In the genomic region with DNA sequence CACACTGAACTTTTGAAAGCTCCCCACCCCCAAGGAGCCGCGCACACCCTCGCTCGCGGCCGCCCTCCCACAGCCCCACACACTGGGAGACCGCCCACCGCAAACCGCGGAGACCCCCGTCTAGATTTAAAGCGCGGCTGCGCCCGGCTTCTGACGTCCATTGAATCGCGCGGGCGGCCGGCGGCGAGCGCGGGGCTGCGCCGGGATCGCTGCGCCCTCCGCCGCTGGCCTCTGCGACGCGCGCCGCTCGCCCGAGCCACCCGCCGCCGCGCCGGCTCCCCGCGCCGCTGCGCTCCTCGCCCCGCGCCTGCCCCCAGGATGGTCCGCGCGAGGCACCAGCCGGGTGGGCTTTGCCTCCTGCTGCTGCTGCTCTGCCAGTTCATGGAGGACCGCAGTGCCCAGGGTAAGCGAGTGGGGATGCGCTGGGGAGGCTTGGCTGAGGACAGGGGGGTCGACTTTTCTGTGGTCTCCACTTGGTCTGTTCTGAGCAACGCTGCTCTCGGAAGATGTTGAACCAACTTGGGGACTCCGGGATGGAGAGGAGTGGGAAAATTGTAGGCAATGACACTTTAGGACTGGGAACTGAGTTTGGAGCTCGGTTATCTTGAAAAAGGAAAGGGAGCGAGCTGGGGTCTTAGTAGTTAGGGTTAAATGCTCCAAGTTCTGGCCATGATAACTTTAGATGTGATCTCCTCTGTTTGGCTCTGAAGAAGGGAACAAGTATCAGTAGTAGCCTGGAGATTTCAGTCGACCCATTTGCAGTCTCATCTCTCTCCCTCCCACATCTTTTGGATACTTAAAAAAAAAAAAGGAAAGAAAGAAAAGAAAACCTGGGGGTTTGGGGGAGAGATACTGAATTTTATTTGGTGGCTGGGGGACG, we compare ENCODE assay signal across 1 cellular context.
TF ChIP-seq lines count a peak whose summit lies in the region.

A gene with protein sequence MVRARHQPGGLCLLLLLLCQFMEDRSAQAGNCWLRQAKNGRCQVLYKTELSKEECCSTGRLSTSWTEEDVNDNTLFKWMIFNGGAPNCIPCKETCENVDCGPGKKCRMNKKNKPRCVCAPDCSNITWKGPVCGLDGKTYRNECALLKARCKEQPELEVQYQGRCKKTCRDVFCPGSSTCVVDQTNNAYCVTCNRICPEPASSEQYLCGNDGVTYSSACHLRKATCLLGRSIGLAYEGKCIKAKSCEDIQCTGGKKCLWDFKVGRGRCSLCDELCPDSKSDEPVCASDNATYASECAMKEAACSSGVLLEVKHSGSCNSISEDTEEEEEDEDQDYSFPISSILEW (plus strand): TSS at position 156 of the 880 bp plus-strand sequence. CDS start 163 bp downstream, at position 319.

TF ChIP-seq in HepG2, 621 proteins besides CTCF, POLR2A, EP300 and RAD21 (continued from another document and continues in another):
- TF ChIP-seq, protein P1, sequence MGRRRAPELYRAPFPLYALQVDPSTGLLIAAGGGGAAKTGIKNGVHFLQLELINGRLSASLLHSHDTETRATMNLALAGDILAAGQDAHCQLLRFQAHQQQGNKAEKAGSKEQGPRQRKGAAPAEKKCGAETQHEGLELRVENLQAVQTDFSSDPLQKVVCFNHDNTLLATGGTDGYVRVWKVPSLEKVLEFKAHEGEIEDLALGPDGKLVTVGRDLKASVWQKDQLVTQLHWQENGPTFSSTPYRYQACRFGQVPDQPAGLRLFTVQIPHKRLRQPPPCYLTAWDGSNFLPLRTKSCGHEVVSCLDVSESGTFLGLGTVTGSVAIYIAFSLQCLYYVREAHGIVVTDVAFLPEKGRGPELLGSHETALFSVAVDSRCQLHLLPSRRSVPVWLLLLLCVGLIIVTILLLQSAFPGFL (CRISPR knock-in tag; IDR thresholded peaks at IDR 0.05): no peak
- TF ChIP-seq ATF1 (CRISPR knock-in tag; IDR thresholded peaks at IDR 0.05): no peak
- no peak for TF ChIP-seq ZNF33A (CRISPR knock-in tag; IDR thresholded peaks at IDR 0.05; ENCODE audit: borderline replicate concordance)
- TF ChIP-seq HES4 (CRISPR knock-in tag; IDR thresholded peaks at IDR 0.05; ENCODE audit: borderline replicate concordance): no peak; the same call in 1 of the 2 replicates
- TF ChIP-seq ZNF224 (CRISPR knock-in tag; IDR thresholded peaks at IDR 0.05): no peak
- TF ChIP-seq, protein P2, sequence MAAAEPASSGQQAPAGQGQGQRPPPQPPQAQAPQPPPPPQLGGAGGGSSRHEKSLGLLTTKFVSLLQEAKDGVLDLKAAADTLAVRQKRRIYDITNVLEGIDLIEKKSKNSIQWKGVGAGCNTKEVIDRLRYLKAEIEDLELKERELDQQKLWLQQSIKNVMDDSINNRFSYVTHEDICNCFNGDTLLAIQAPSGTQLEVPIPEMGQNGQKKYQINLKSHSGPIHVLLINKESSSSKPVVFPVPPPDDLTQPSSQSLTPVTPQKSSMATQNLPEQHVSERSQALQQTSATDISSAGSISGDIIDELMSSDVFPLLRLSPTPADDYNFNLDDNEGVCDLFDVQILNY (CRISPR knock-in tag; conservative IDR thresholded peaks at IDR 0.05): no peak
- TF ChIP-seq, protein P3, sequence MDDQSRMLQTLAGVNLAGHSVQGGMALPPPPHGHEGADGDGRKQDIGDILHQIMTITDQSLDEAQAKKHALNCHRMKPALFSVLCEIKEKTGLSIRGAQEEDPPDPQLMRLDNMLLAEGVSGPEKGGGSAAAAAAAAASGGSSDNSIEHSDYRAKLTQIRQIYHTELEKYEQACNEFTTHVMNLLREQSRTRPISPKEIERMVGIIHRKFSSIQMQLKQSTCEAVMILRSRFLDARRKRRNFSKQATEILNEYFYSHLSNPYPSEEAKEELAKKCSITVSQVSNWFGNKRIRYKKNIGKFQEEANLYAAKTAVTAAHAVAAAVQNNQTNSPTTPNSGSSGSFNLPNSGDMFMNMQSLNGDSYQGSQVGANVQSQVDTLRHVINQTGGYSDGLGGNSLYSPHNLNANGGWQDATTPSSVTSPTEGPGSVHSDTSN (CRISPR knock-in tag; IDR thresholded peaks at IDR 0.05; ENCODE audit: borderline replicate concordance): no peak
- TF ChIP-seq, protein P4, sequence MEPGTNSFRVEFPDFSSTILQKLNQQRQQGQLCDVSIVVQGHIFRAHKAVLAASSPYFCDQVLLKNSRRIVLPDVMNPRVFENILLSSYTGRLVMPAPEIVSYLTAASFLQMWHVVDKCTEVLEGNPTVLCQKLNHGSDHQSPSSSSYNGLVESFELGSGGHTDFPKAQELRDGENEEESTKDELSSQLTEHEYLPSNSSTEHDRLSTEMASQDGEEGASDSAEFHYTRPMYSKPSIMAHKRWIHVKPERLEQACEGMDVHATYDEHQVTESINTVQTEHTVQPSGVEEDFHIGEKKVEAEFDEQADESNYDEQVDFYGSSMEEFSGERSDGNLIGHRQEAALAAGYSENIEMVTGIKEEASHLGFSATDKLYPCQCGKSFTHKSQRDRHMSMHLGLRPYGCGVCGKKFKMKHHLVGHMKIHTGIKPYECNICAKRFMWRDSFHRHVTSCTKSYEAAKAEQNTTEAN (CRISPR knock-in tag; conservative IDR thresholded peaks at IDR 0.05): no peak
- TF ChIP-seq ZNF563 (CRISPR knock-in tag; IDR thresholded peaks at IDR 0.05): no peak
- TF ChIP-seq GABPA (IDR thresholded peaks at IDR 0.05; ENCODE audit: low read depth, low read length): no peak
- no peak for TF ChIP-seq GABPA (CRISPR knock-in tag; IDR thresholded peaks at IDR 0.05; ENCODE audit: low read depth)
- TF ChIP-seq, protein P5, sequence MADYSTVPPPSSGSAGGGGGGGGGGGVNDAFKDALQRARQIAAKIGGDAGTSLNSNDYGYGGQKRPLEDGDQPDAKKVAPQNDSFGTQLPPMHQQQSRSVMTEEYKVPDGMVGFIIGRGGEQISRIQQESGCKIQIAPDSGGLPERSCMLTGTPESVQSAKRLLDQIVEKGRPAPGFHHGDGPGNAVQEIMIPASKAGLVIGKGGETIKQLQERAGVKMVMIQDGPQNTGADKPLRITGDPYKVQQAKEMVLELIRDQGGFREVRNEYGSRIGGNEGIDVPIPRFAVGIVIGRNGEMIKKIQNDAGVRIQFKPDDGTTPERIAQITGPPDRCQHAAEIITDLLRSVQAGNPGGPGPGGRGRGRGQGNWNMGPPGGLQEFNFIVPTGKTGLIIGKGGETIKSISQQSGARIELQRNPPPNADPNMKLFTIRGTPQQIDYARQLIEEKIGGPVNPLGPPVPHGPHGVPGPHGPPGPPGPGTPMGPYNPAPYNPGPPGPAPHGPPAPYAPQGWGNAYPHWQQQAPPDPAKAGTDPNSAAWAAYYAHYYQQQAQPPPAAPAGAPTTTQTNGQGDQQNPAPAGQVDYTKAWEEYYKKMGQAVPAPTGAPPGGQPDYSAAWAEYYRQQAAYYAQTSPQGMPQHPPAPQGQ (CRISPR knock-in tag; IDR thresholded peaks at IDR 0.05; ENCODE audit: borderline replicate concordance): no peak
- TF ChIP-seq TGIF2 (CRISPR knock-in tag; IDR thresholded peaks at IDR 0.05): no peak
- no peak for TF ChIP-seq SMAD9 (CRISPR knock-in tag; IDR thresholded peaks at IDR 0.05)
- no peak for TF ChIP-seq ZSCAN30 (CRISPR knock-in tag; IDR thresholded peaks at IDR 0.05)
- TF ChIP-seq CCDC6 (CRISPR knock-in tag; IDR thresholded peaks at IDR 0.05): no peak; the same call in 1 of the 2 replicates
- TF ChIP-seq, protein P6, sequence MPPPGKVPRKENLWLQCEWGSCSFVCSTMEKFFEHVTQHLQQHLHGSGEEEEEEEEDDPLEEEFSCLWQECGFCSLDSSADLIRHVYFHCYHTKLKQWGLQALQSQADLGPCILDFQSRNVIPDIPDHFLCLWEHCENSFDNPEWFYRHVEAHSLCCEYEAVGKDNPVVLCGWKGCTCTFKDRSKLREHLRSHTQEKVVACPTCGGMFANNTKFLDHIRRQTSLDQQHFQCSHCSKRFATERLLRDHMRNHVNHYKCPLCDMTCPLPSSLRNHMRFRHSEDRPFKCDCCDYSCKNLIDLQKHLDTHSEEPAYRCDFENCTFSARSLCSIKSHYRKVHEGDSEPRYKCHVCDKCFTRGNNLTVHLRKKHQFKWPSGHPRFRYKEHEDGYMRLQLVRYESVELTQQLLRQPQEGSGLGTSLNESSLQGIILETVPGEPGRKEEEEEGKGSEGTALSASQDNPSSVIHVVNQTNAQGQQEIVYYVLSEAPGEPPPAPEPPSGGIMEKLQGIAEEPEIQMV (CRISPR knock-in tag; IDR thresholded peaks at IDR 0.05; ENCODE audit: low read depth): no peak
- TF ChIP-seq ZNF556 (CRISPR knock-in tag; IDR thresholded peaks at IDR 0.05; ENCODE audit: borderline replicate concordance): no peak
- no peak for TF ChIP-seq PCBP1 (IDR thresholded peaks at IDR 0.05; ENCODE audit: borderline replicate concordance, low read depth, low read length)
- TF ChIP-seq, protein P7, sequence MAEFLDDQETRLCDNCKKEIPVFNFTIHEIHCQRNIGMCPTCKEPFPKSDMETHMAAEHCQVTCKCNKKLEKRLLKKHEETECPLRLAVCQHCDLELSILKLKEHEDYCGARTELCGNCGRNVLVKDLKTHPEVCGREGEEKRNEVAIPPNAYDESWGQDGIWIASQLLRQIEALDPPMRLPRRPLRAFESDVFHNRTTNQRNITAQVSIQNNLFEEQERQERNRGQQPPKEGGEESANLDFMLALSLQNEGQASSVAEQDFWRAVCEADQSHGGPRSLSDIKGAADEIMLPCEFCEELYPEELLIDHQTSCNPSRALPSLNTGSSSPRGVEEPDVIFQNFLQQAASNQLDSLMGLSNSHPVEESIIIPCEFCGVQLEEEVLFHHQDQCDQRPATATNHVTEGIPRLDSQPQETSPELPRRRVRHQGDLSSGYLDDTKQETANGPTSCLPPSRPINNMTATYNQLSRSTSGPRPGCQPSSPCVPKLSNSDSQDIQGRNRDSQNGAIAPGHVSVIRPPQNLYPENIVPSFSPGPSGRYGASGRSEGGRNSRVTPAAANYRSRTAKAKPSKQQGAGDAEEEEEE (CRISPR knock-in tag; IDR thresholded peaks at IDR 0.05; ENCODE audit: borderline replicate concordance): no peak
- peak; percentile 21; the same call in 1 of the 2 replicates for TF ChIP-seq MED1 (CRISPR knock-in tag; IDR thresholded peaks at IDR 0.05)
- TF ChIP-seq MTA3 (CRISPR knock-in tag; IDR thresholded peaks at IDR 0.05): no peak
- no peak for TF ChIP-seq ZMYM2 (CRISPR knock-in tag; IDR thresholded peaks at IDR 0.05)
- no peak for TF ChIP-seq HNF4G (IDR thresholded peaks at IDR 0.05; ENCODE audit: borderline replicate concordance, low read depth, low read length)
- 0 out of 2 replicates have a peak, but pooled peaks have one; percentile 34 for TF ChIP-seq HNF4G (CRISPR knock-in tag; IDR thresholded peaks at IDR 0.05; ENCODE audit: borderline replicate concordance, low read depth)
- TF ChIP-seq ZNF343 (CRISPR knock-in tag; IDR thresholded peaks at IDR 0.05): no peak
- TF ChIP-seq ZNF670 (CRISPR knock-in tag; IDR thresholded peaks at IDR 0.05; ENCODE audit: borderline replicate concordance): 0 out of 2 replicates have a peak, but pooled peaks have one; percentile 61
- peak; percentile 14; the same call in 1 of the 2 replicates for TF ChIP-seq PHF8 (CRISPR knock-in tag; IDR thresholded peaks at IDR 0.05)
- TF ChIP-seq ZNF7 (CRISPR knock-in tag; IDR thresholded peaks at IDR 0.05): no peak
- TF ChIP-seq RELA (CRISPR knock-in tag; IDR thresholded peaks at IDR 0.05): no peak
- TF ChIP-seq, protein P8, sequence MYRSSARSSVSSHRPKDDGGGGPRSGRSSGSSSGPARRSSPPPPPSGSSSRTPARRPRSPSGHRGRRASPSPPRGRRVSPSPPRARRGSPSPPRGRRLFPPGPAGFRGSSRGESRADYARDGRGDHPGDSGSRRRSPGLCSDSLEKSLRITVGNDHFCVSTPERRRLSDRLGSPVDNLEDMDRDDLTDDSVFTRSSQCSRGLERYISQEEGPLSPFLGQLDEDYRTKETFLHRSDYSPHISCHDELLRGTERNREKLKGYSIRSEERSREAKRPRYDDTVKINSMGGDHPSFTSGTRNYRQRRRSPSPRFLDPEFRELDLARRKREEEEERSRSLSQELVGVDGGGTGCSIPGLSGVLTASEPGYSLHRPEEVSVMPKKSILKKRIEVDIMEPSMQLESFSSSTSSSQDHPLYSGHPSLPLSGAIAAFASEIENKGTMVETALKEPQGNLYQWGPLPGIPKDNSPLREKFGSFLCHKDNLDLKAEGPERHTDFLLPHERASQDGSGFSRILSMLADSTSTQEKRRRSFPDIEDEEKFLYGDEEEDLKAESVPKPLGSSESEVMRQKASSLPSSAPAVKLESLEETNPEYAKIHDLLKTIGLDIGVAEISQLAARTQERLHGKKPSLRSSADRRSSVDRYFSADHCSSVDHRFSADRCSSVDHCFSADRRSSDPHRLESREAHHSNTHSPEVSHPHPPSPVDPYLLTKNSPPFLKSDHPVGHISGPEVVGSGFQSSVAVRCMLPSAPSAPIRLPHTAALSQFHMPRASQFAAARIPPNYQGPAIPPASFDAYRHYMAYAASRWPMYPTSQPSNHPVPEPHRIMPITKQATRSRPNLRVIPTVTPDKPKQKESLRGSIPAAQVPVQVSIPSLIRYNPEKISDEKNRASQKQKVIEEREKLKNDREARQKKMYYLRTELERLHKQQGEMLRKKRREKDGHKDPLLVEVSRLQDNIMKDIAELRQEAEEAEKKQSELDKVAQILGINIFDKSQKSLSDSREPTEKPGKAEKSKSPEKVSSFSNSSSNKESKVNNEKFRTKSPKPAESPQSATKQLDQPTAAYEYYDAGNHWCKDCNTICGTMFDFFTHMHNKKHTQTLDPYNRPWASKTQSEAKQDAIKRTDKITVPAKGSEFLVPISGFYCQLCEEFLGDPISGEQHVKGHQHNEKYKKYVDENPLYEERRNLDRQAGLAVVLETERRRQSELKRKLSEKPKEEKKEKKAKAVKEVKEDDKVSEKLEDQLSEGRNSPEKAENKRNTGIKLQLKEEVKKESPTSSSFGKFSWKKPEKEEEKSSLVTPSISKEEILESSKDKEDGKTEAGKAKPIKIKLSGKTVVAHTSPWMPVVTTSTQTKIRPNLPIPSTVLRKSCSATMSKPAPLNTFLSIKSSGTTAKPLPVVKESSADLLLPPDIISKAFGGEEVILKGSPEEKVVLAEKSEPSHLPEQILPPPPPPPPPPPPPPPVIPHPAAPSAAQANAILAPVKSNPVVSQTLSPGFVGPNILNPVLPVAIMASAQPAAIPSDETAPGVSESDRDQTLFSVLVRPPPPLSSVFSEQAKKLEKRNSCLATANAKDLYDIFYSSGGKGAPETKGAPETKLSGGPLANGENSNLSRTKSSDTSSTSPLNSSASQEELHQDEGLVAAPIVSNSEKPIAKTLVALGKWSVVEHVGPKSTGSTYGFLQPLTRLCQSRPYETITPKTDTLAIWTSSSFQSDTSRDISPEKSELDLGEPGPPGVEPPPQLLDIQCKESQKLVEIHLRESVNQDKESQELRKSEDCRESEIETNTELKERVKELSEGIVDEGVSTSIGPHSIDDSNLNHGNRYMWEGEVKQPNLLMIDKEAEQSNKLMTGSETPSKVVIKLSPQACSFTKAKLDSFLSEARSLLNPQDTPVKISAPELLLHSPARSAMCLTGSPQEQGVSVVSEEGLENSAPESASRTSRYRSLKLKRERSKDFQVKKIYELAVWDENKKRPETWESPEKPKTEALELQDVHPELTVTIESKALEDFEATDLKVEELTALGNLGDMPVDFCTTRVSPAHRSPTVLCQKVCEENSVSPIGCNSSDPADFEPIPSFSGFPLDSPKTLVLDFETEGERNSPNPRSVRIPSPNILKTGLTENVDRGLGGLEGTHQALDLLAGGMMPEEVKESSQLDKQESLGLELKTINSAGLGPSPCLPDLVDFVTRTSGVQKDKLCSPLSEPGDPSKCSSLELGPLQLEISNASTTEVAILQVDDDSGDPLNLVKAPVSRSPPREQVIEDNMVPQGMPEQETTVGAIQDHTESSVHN (CRISPR knock-in tag; IDR thresholded peaks at IDR 0.05): no peak
- TF ChIP-seq ZNF446 (CRISPR knock-in tag; IDR thresholded peaks at IDR 0.05): peak; percentile 23; the same call in 1 of the 2 replicates
- TF ChIP-seq HOXA3 (CRISPR knock-in tag; IDR thresholded peaks at IDR 0.05): no peak
- TF ChIP-seq NFRKB (IDR thresholded peaks at IDR 0.05): no peak
- TF ChIP-seq HOXA9 (CRISPR knock-in tag; IDR thresholded peaks at IDR 0.05; ENCODE audit: borderline replicate concordance): peak; percentile 38; the same call in 1 of the 2 replicates
